29 cellular contexts compared by ENCODE assay signal in genomic region chr10:32990811-32991210, GRCh38.
"Had no signal": no experiment of that assay in that cellular context is flagged by ENCODE, and none has a peak within 500 bp of the region (broad histone marks: within the 10 kb centered on the region; RNA-seq: fewer than 3 reads in every experiment).

No MANE protein-coding gene starts in this region.

- H3K4me3 ChIP-seq: ascending aorta, body of pancreas, MG63 had no signal

- H3K27ac Mint-ChIP-seq: activated CD8-positive, alpha-beta T cell treated with anti-CD3 and anti-CD28 coated beads for 36 hours; activated naive CD4-positive, alpha-beta T cell treated with anti-CD3 and anti-CD28 coated beads, Interleukin-2, amount 50 U/mL, for 72 hours; activated naive CD8-positive, alpha-beta T cell treated with anti-CD3 and anti-CD28 coated beads, Interleukin-2, amount 50 U/mL, for 24 hours; activated T-helper 1 cell treated with anti-CD3 and anti-CD28 coated beads, Interleukin-12 subunit alpha, Interleukin-12 subunit beta, Interleukin-2, Interleukin-4 antibody, amounts not matched to agents 30 ng/mL and 10 ng/mL and 1 ng/mL, durations not matched to agents 14 hours and 24 hours and 36 hours; T-helper 17 cell; WTC11 had no signal

- H3K27me3 ChIP-seq: ascending aorta, body of pancreas, MG63 had no signal

- ATAC-seq: activated CD8-positive, alpha-beta T cell treated with anti-CD3 and anti-CD28 coated beads for 36 hours; activated naive CD4-positive, alpha-beta T cell treated with anti-CD3 and anti-CD28 coated beads, Interleukin-2, amount 50 U/mL, for 72 hours; activated naive CD8-positive, alpha-beta T cell treated with anti-CD3 and anti-CD28 coated beads, Interleukin-2, amount 50 U/mL, for 24 hours; body of pancreas; PC-3; T-helper 17 cell; WTC11 had no signal

- H3K27ac ChIP-seq: ascending aorta, body of pancreas, KMS-11 had no signal

- H3K36me3 ChIP-seq: ascending aorta, MG63 had no signal

- H3K36me3 Mint-ChIP-seq: activated naive CD4-positive, alpha-beta T cell treated with anti-CD3 and anti-CD28 coated beads, Interleukin-2, amount 50 U/mL, for 72 hours had no signal

- H3K9ac ChIP-seq: KMS-11 had no signal

- DNase-seq: activated CD4-positive, alpha-beta T cell treated with anti-CD3 and anti-CD28 coated beads for 48 hours; activated CD4-positive, CD25-positive, alpha-beta regulatory T cell treated with anti-CD3 and anti-CD28 coated beads, Interleukin-2, amount 50 U/mL, for 72 hours; activated CD8-positive, alpha-beta memory T cell treated with anti-CD3 and anti-CD28 coated beads, Interleukin-2, amount 50 U/mL, for 48 hours; activated CD8-positive, alpha-beta T cell treated with anti-CD3 and anti-CD28 coated beads for 36 hours; activated effector memory CD4-positive, alpha-beta T cell treated with Interleukin-2 at 50 U/mL for 16 hours; activated naive CD4-positive, alpha-beta T cell treated with Interleukin-2 at 50 U/mL for 16 hours; activated naive CD8-positive, alpha-beta T cell treated with anti-CD3 and anti-CD28 coated beads, Interleukin-2, amount 50 U/mL, for 24 hours; activated T-cell treated with anti-CD3 and anti-CD28 coated beads, Interleukin-2, amount 50 U/mL, for 1 hour; amniotic stem cell; body of pancreas; central memory CD4-positive, alpha-beta T cell; MG63; MV-4-11; NCI-H1092 treated with DMSO at 0.1 percent for 48 hours; NCI-H1417 treated with DMSO at 0.1 percent for 48 hours; NCI-H1694; NCI-H2029; NCI-H510A treated with DMSO at 0.1 percent for 48 hours; NCI-H69; NK-92 treated with Interleukin-12 subunit alpha and Interleukin-12 subunit beta, amount 100 ng/mL, for 24 hours; PC-3; SIG-M5; T-helper 17 cell; T-helper 9 cell had no signal

- H3K4me1 ChIP-seq: body of pancreas had no signal

- H3K9me3 Mint-ChIP-seq: activated CD8-positive, alpha-beta T cell treated with anti-CD3 and anti-CD28 coated beads for 36 hours; activated naive CD4-positive, alpha-beta T cell treated with anti-CD3 and anti-CD28 coated beads, Interleukin-2, amount 50 U/mL, for 72 hours had no signal

- H3K27me3 Mint-ChIP-seq: activated CD8-positive, alpha-beta T cell treated with anti-CD3 and anti-CD28 coated beads for 36 hours; activated naive CD8-positive, alpha-beta T cell treated with anti-CD3 and anti-CD28 coated beads, Interleukin-2, amount 50 U/mL, for 24 hours; T-helper 17 cell had no signal

- H3K4me2 ChIP-seq: KMS-11 had no signal

- H3K9me3 ChIP-seq: ascending aorta, body of pancreas had no signal

- H3K4me3 Mint-ChIP-seq: activated CD8-positive, alpha-beta T cell treated with anti-CD3 and anti-CD28 coated beads for 36 hours; activated naive CD8-positive, alpha-beta T cell treated with anti-CD3 and anti-CD28 coated beads, Interleukin-2, amount 50 U/mL, for 24 hours; activated T-helper 1 cell treated with anti-CD3 and anti-CD28 coated beads, Interleukin-12 subunit alpha, Interleukin-12 subunit beta, Interleukin-2, Interleukin-4 antibody, amounts not matched to agents 30 ng/mL and 10 ng/mL and 1 ng/mL, durations not matched to agents 14 hours and 24 hours and 36 hours; WTC11 had no signal
